In the genomic region with DNA sequence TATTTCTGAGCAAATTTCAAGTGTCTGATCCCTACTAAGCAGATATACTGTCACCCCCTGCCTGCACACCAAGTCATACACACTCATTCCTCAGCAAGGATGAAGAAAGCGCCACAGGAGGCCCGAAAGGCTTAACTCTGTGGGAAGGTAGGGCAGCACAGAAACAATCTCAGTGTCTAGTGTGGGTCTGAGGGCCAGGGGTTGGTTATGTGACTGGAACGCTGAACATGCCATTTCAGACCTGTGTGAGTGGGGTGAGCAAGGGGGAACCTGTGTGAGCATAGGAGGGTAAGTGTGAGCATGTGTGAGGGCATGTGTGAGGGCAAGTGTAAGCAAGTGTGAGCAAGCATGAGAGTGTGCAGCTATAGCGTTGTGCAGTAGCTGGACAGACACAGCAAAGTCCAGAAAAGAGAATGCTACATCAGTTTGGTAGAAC, we compare ENCODE assay signal across 11 cellular contexts. TPM values are rescaled to one million over a fixed set of nuclear protein-coding genes. Genes with fewer than 3 reads are reported as not detected.
DNase-seq lines count a peak whose midpoint lies in the region; ATAC-seq, FAIRE-seq and TF ChIP-seq lines count a peak whose summit lies in the region.
"Had no signal": no experiment of that assay in that cellular context is flagged by ENCODE, and none has a peak within 500 bp of the region (broad histone marks: within the 10 kb centered on the region; RNA-seq: fewer than 3 reads in every experiment).

No MANE protein-coding gene starts in this region.

- FAIRE-seq in urothelium cell line (lab: Jason Lieb, UNC) = no peak

- TF ChIP-seq EP300 in sigmoid colon (IDR thresholded peaks at IDR 0.05) (no peak), upper lobe of left lung (IDR thresholded peaks at IDR 0.05) (no peak)

- H3K9ac ChIP-seq in DND-41 (ENCODE audit: low read depth, low read length) = 0 out of 2 replicates have a peak overlapping the region, but pooled peaks have one; percentile 0

- H3K27me3 ChIP-seq in DND-41 (ENCODE audit: insufficient read depth, low read length, poor library complexity) (no peaks in the 10 kb centered on the region), Peyer's patch (no peaks in the 10 kb centered on the region), esophagus (ENCODE audit: control insufficient read depth in 1 of 2, insufficient read depth in 2 of 2, low read length in 2 of 2) (no peaks in the 10 kb centered on the region), sigmoid colon (no peaks in the 10 kb centered on the region), upper lobe of left lung (no peaks in the 10 kb centered on the region)
- H3K27me3 ChIP-seq: breast epithelium had no signal

- peaks cover 52% of the 10 kb centered on the region for H4K20me1 ChIP-seq in DND-41 (ENCODE audit: insufficient read depth, low read length)

- H3K4me3 ChIP-seq in DND-41 (ENCODE audit: low read depth in 1 of 2, low read length in 2 of 2) = peak overlapping the region in 1 of 2 experiments; percentile 30; a peak in 1 of 4 replicates
- peak overlapping the region in 3 of 4 donors; percentile 20 to 96 (median 26) for H3K4me3 ChIP-seq in Peyer's patch
- H3K4me3 ChIP-seq in esophagus (ENCODE audit: low read depth in 1 of 2, low read length in 2 of 2) = peak overlapping the region; percentile 3 to 8
- peak overlapping the region; percentile 12 to 94 (median 86) for H3K4me3 ChIP-seq in sigmoid colon
- H3K4me3 ChIP-seq in upper lobe of left lung = peak overlapping the region in 2 of 4 donors; percentile 29 to 78

- no peak for TF ChIP-seq POLR2A in Peyer's patch (IDR thresholded peaks at IDR 0.05)
- no peak for TF ChIP-seq POLR2A in sigmoid colon (IDR thresholded peaks at IDR 0.05)
- TF ChIP-seq POLR2A in upper lobe of left lung (IDR thresholded peaks at IDR 0.05) = no peak
- no peak for TF ChIP-seq POLR2A in GM18505 (IDR thresholded peaks at IDR 0.05; ENCODE audit: borderline replicate concordance, extremely low read depth, insufficient read depth, insufficient read length)

- H3K79me2 ChIP-seq in DND-41 (ENCODE audit: insufficient read depth, low read length) = peaks cover 100% of the 10 kb centered on the region

- ATAC-seq in DND-41 (ENCODE audit: insufficient read depth, low read depth) (peak; percentile 17; the same call in 1 of the 3 replicates), upper lobe of left lung (ENCODE audit: low FRiP score in 2 of 2) (no peak), GM18505 (IDR thresholded peaks at IDR 0.05; ENCODE audit: unreplicated experiment) (no peak), HG02798 (IDR thresholded peaks at IDR 0.05; ENCODE audit: poor library complexity, unreplicated experiment) (no peak)
- ATAC-seq: HCT116 had no signal

- DNase-seq in DND-41 (no peak), Peyer's patch (peak in 1 of 3 donors; percentile 40), sigmoid colon (no peak), upper lobe of left lung (no peak), urothelium cell line (ENCODE audit: low spot score) (no peak)
- DNase-seq: NCI-H2029 had no signal

- TF ChIP-seq CTCF in DND-41 (IDR thresholded peaks at IDR 0.05; ENCODE audit: borderline replicate concordance, extremely low read depth, low read length, poor library complexity, severe bottlenecking) (no peak), Peyer's patch (IDR thresholded peaks at IDR 0.05) (no peak), sigmoid colon (IDR thresholded peaks at IDR 0.05) (no peak), upper lobe of left lung (IDR thresholded peaks at IDR 0.05) (no peak)

- H3K4me1 ChIP-seq in DND-41 (ENCODE audit: insufficient read depth, low read length) (peaks cover 68% of the 10 kb centered on the region), Peyer's patch (peaks cover 0 to 27% (median 17%) of the 10 kb centered on the region in 4 donors), esophagus (ENCODE audit: control insufficient read depth in 2 of 2, insufficient read depth in 2 of 2, low read length in 1 of 2) (peaks cover 0 to 16% of the 10 kb centered on the region in 2 donors), sigmoid colon (peaks cover 0 to 90% (median 79%) of the 10 kb centered on the region in 4 donors), upper lobe of left lung (peaks cover 46 to 85% (median 61%) of the 10 kb centered on the region in 4 donors)

- H3K9me3 ChIP-seq in DND-41 (ENCODE audit: insufficient read depth, low read length, severe bottlenecking) (no peaks in the 10 kb centered on the region), Peyer's patch (no peaks in the 10 kb centered on the region), esophagus (ENCODE audit: control insufficient read depth in 2 of 2, insufficient read depth in 1 of 2, low read depth in 1 of 2, low read length in 1 of 2) (no peaks in the 10 kb centered on the region), sigmoid colon (no peaks in the 10 kb centered on the region), upper lobe of left lung (no peaks in the 10 kb centered on the region)
- H3K9me3 ChIP-seq: breast epithelium had no signal

- H2AFZ ChIP-seq in DND-41 (ENCODE audit: low read depth, low read length) = no peak overlapping the region

- H3K27ac ChIP-seq in DND-41 (ENCODE audit: low read length) = peak overlapping the region; percentile 45; the same call in 1 of the 2 replicates
- H3K27ac ChIP-seq in Peyer's patch = peak overlapping the region in 3 of 4 donors; percentile 42 to 94 (median 48)
- H3K27ac ChIP-seq in esophagus (ENCODE audit: low read depth in 2 of 2, low read length in 1 of 2) = peak overlapping the region; percentile 37 to 52
- peak overlapping the region; percentile 90 to 97 (median 94) for H3K27ac ChIP-seq in sigmoid colon
- peak overlapping the region in 2 of 4 donors; percentile 16 to 49 for H3K27ac ChIP-seq in upper lobe of left lung

- WGBS in esophagus, 2 donors = 62 to 63% methylated on average over 4 of the region's 4 CpGs
- 56 to 83% methylated on average over 4 of the region's 4 CpGs for WGBS in sigmoid colon, 2 donors
- 51 to 65% methylated on average over 4 of the region's 4 CpGs for WGBS in upper lobe of left lung, 2 donors

- intact Hi-C loops in sigmoid colon (cut with DNase I) = no loop called here

- peak overlapping the region; percentile 53 for H3K4me2 ChIP-seq in DND-41 (ENCODE audit: insufficient read depth, low read length)

- H3K36me3 ChIP-seq in DND-41 (ENCODE audit: insufficient read depth, low read length) (peaks cover 75% of the 10 kb centered on the region), Peyer's patch (peaks cover 0 to 21% (median 0%) of the 10 kb centered on the region in 3 donors), esophagus (ENCODE audit: control insufficient read depth in 2 of 2, insufficient read depth in 2 of 2, low read length in 1 of 2) (peaks cover 0 to 11% of the 10 kb centered on the region in 2 donors), sigmoid colon (peaks cover 0 to 21% (median 3%) of the 10 kb centered on the region in 4 donors), upper lobe of left lung (peaks cover 0 to 22% (median 5%) of the 10 kb centered on the region in 4 donors)
- H3K36me3 ChIP-seq: breast epithelium had no signal

RNA-seq across cellular contexts. Expression of gene ITPKB, which starts 6.2 kb away (rescaled TPM):
- total RNA-seq in Peyer's patch (10 to 100 TPM in 3 of 4 donors, 1 to 10 TPM in 1; 9.5 to 36.3 (median 23.0) TPM), sigmoid colon (10 to 100 TPM; 52.4 to 80.9 (median 61.7) TPM), upper lobe of left lung (10 to 100 TPM; 19.8 to 62.9 (median 45.8) TPM)
- polyA plus RNA-seq in esophagus (1 to 10 TPM; 6.5 to 8.1 TPM), sigmoid colon (10 to 100 TPM in 1 of 3 donors, 1 to 10 TPM in 2; 1.4 to 20.4 (median 4.2) TPM)
